Comparison of ENCODE assay signal across 21 cellular contexts in genomic region chr3:68997887-68998286, GRCh38. TPM values are rescaled to one million over a fixed set of nuclear protein-coding genes. Genes with fewer than 3 reads are reported as not detected.
A peak's percentile ranks its signal among the peaks of the same experiment; 100 is the strongest.
DNase-seq lines count a peak whose midpoint lies in the region; ATAC-seq and TF ChIP-seq lines count a peak whose summit lies in the region.
"Had no signal": no experiment of that assay in that cellular context is flagged by ENCODE, and none has a peak within 500 bp of the region (broad histone marks: within the 10 kb centered on the region; RNA-seq: fewer than 3 reads in every experiment).

No MANE protein-coding gene starts in this region.

- no peak for DNase-seq in DND-41
- peak; percentile 17 for DNase-seq in activated CD4-positive, alpha-beta memory T cell treated with anti-CD3 and anti-CD28 coated beads for 36 hours
- DNase-seq in glutamatergic neuron: no peak
- DNase-seq in globus pallidus (ENCODE audit: low spot score): no peak
- no peak for DNase-seq in NCI-H1105 treated with DMSO at 0.1 percent for 48 hours (lab: John Stamatoyannopoulos, UW)
- DNase-seq: activated CD4-positive, CD25-positive, alpha-beta regulatory T cell; activated naive CD4-positive, alpha-beta T cell treated with anti-CD3 and anti-CD28 coated beads, Interleukin-2, amount 50 U/mL, for 16 hours; BE2C; cortex of kidney; Karpas-422; NCI-H69; stimulated activated CD8-positive, alpha-beta memory T cell treated with anti-CD3 and anti-CD28 coated beads, Interleukin-4, amount 100 ng/mL, for 48 hours; T-helper 17 cell had no signal

- no peak overlapping the region for H3K4me2 ChIP-seq in DND-41 (ENCODE audit: insufficient read depth, low read length)
- H3K4me2 ChIP-seq: smooth muscle cell had no signal

- POLR2A ChIA-PET in activated CD4-positive, alpha-beta memory T cell treated with anti-CD3 and anti-CD28 coated beads for 36 hours (lab: Charles Lee): interaction anchor here (1.7 kb wide), 1 partner anchor 10 kb away, joined by 4 read pairs; no protein-coding TSS in a partner anchor

- no peak overlapping the region for H3K27ac ChIP-seq in DND-41 (ENCODE audit: low read length)
- H3K27ac ChIP-seq: gastroesophageal sphincter, SJSA1 had no signal

- no peak overlapping the region for H3K4me3 Mint-ChIP-seq in activated CD4-positive, alpha-beta memory T cell treated with anti-CD3 and anti-CD28 coated beads for 36 hours
- no peak overlapping the region for H3K4me3 Mint-ChIP-seq in glutamatergic neuron (ENCODE audit: unreplicated experiment)
- H3K4me3 Mint-ChIP-seq: mesothelial cell of epicardium, neural crest cell, T-helper 17 cell had no signal

- no peaks in the 10 kb centered on the region for H3K9me3 Mint-ChIP-seq in activated CD4-positive, alpha-beta memory T cell treated with anti-CD3 and anti-CD28 coated beads for 36 hours
- peaks cover 2% of the 10 kb centered on the region for H3K9me3 Mint-ChIP-seq in glutamatergic neuron (ENCODE audit: unreplicated experiment)

- no peaks in the 10 kb centered on the region for H3K9me3 ChIP-seq in DND-41 (ENCODE audit: insufficient read depth, low read length, severe bottlenecking)
- H3K9me3 ChIP-seq: BE2C, gastroesophageal sphincter, SJSA1 had no signal

- peaks cover 21% of the 10 kb centered on the region for H3K4me1 Mint-ChIP-seq in activated CD4-positive, alpha-beta memory T cell treated with anti-CD3 and anti-CD28 coated beads for 36 hours (ENCODE audit: low read depth)
- H3K4me1 Mint-ChIP-seq in glutamatergic neuron (ENCODE audit: low read depth, unreplicated experiment): no peaks in the 10 kb centered on the region
- H3K4me1 Mint-ChIP-seq: mesothelial cell of epicardium, neural crest cell had no signal

- intact Hi-C loops in activated CD4-positive, alpha-beta memory T cell treated with anti-CD3 and anti-CD28 coated beads for 36 hours (cut with micrococcal nuclease): loop anchor here (1.0 to 10.0 kb wide), 6 partner anchors 11 to 2001 kb away; partner anchors contain the start of genes EOGT and KBTBD8

- no peaks in the 10 kb centered on the region for H3K36me3 ChIP-seq in DND-41 (ENCODE audit: insufficient read depth, low read length)

- ATAC-seq in DND-41 (ENCODE audit: insufficient read depth, low read depth) (no peak), GM19452 (IDR thresholded peaks at IDR 0.05; ENCODE audit: unreplicated experiment) (peak; percentile 66), HG03159 (IDR thresholded peaks at IDR 0.05; ENCODE audit: unreplicated experiment) (no peak)
- ATAC-seq: gastroesophageal sphincter, HCT116, T-helper 17 cell had no signal

- H3K27ac Mint-ChIP-seq in activated CD4-positive, alpha-beta memory T cell treated with anti-CD3 and anti-CD28 coated beads for 36 hours: peak overlapping the region; percentile 70
- no peak overlapping the region for H3K27ac Mint-ChIP-seq in glutamatergic neuron (ENCODE audit: unreplicated experiment)
- H3K27ac Mint-ChIP-seq: mesothelial cell of epicardium, T-helper 17 cell had no signal

- no peak overlapping the region for H3K4me3 ChIP-seq in DND-41 (ENCODE audit: low read depth in 1 of 2, low read length in 2 of 2)
- H3K4me3 ChIP-seq: gastroesophageal sphincter, SJSA1, smooth muscle cell had no signal

- H3K79me2 ChIP-seq in DND-41 (ENCODE audit: insufficient read depth, low read length): no peaks in the 10 kb centered on the region

- no peaks in the 10 kb centered on the region for H3K4me1 ChIP-seq in DND-41 (ENCODE audit: insufficient read depth, low read length)
- H3K4me1 ChIP-seq: BE2C had no signal

- H4K20me1 ChIP-seq in DND-41 (ENCODE audit: insufficient read depth, low read length): no peaks in the 10 kb centered on the region

- CTCF ChIA-PET in activated CD4-positive, alpha-beta memory T cell treated with anti-CD3 and anti-CD28 coated beads for 36 hours (lab: Charles Lee): interaction anchor here (1.3 kb wide), 1 partner anchor 16 kb away, joined by 3 read pairs; the partner anchor contains the start of gene EOGT

- H3K9ac ChIP-seq in DND-41 (ENCODE audit: low read depth, low read length): no peak overlapping the region

- no peaks in the 10 kb centered on the region for H3K27me3 Mint-ChIP-seq in activated CD4-positive, alpha-beta memory T cell treated with anti-CD3 and anti-CD28 coated beads for 36 hours
- peaks cover 3% of the 10 kb centered on the region for H3K27me3 Mint-ChIP-seq in glutamatergic neuron (ENCODE audit: unreplicated experiment)
- H3K27me3 Mint-ChIP-seq: T-helper 17 cell had no signal

- H3K36me3 Mint-ChIP-seq in activated CD4-positive, alpha-beta memory T cell treated with anti-CD3 and anti-CD28 coated beads for 36 hours: peaks cover 31% of the 10 kb centered on the region
- H3K36me3 Mint-ChIP-seq in glutamatergic neuron (ENCODE audit: unreplicated experiment): no peaks in the 10 kb centered on the region

- no peaks in the 10 kb centered on the region for H3K27me3 ChIP-seq in DND-41 (ENCODE audit: insufficient read depth, low read length, poor library complexity)
- H3K27me3 ChIP-seq: BE2C, gastroesophageal sphincter, SJSA1 had no signal

- TF ChIP-seq CTCF in DND-41 (IDR thresholded peaks at IDR 0.05; ENCODE audit: borderline replicate concordance, extremely low read depth, low read length, poor library complexity, severe bottlenecking): peak; percentile 33
- peak; percentile 58 for TF ChIP-seq CTCF in glutamatergic neuron (IDR thresholded peaks at IDR 0.05; ENCODE audit: partially characterized antibody, unreplicated experiment)

- H2AFZ ChIP-seq in DND-41 (ENCODE audit: low read depth, low read length): no peak overlapping the region

RNA-seq across cellular contexts. Expression of gene EOGT, which starts 15.6 kb away (rescaled TPM):
- 10 to 100 TPM in 1 of 2 experiments, 1 to 10 TPM in 1; 9.3 to 12.0 TPM for total RNA-seq in activated CD4-positive, alpha-beta memory T cell treated with anti-CD3 and anti-CD28 coated beads for 36 hours
- 17.2 TPM for total RNA-seq in glutamatergic neuron (ENCODE audit: unreplicated experiment)

RNA-seq across cellular contexts. Expression of gene TMF1, which starts 54.2 kb away (rescaled TPM):
- 10 to 100 TPM; 37.1 to 42.1 TPM for total RNA-seq in activated CD4-positive, alpha-beta memory T cell treated with anti-CD3 and anti-CD28 coated beads for 36 hours
- 18.8 TPM for total RNA-seq in glutamatergic neuron (ENCODE audit: unreplicated experiment)
